19 cellular contexts compared by ENCODE assay signal in the genomic region with DNA sequence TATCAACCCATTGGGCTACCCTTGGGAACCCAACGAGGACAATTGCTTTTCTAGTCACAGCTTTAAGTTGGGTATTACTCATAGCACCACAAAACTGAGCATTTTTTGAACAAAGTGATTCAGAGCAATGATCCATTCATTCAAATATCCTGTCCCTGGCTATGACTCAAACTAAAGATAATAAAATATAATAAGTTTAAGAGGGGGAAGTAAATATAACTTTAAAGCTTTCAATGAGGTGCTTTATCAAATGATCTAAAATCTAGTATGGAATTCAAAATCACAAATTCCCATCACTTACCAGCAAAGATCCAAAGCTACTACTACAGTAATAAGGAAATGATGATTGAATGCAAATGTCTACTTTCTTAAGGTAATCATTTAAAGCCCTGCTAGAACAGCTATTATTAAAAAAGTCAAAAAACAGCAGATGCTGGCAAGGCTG. TPM values are rescaled to one million over a fixed set of nuclear protein-coding genes. Genes with fewer than 3 reads are reported as not detected.
DNase-seq lines count a peak whose midpoint lies in the region; ATAC-seq and TF ChIP-seq lines count a peak whose summit lies in the region.
"Had no signal": no experiment of that assay in that cellular context is flagged by ENCODE, and none has a peak within 500 bp of the region (broad histone marks: within the 10 kb centered on the region; RNA-seq: fewer than 3 reads in every experiment).

No MANE protein-coding gene starts in this region.

- H3K9me3 Mint-ChIP-seq in activated naive CD8-positive, alpha-beta T cell treated with anti-CD3 and anti-CD28 coated beads for 36 hours: no peaks in the 10 kb centered on the region
- H3K9me3 Mint-ChIP-seq in activated naive CD8-positive, alpha-beta T cell treated with anti-CD3 and anti-CD28 coated beads, Interleukin-2, amount 50 U/mL, for 24 hours: no peaks in the 10 kb centered on the region
- H3K9me3 Mint-ChIP-seq: stimulated activated effector memory CD8-positive, alpha-beta T cell treated with anti-CD3 and anti-CD28 coated beads, Interleukin-12 subunit alpha, Interleukin-12 subunit beta, amount 100 ng/mL, for 72 hours had no signal

- H3F3A ChIP-seq in SK-N-SH (replicated peaks; ENCODE audit: insufficient read depth): peaks cover 31% of the 10 kb centered on the region

- H3K9me3 ChIP-seq in SK-N-SH: peaks cover 4% of the 10 kb centered on the region; the same call in 1 of the 2 replicates
- H3K9me3 ChIP-seq: tibial nerve had no signal

- no peaks in the 10 kb centered on the region for H3K27me3 ChIP-seq in SK-N-SH (ENCODE audit: insufficient read depth)
- H3K27me3 ChIP-seq: tibial nerve had no signal

- H4K20me1 ChIP-seq in SK-N-SH (ENCODE audit: insufficient read depth): no peaks in the 10 kb centered on the region; the same call in 1 of the 2 replicates

- no peak overlapping the region for H2AFZ ChIP-seq in SK-N-SH (ENCODE audit: low read depth)
- H2AFZ ChIP-seq: parathyroid adenoma had no signal

- TF ChIP-seq EP300 in SK-N-SH (IDR thresholded peaks at IDR 0.05; ENCODE audit: borderline replicate concordance in 1 of 2, low read depth in 1 of 2, low read length in 1 of 2): peak in 1 of 2 experiments; percentile 87; a peak in 2 of 4 replicates

- H3K27ac Mint-ChIP-seq in activated naive CD8-positive, alpha-beta T cell treated with anti-CD3 and anti-CD28 coated beads for 36 hours: peak overlapping the region; percentile 20
- H3K27ac Mint-ChIP-seq in activated naive CD8-positive, alpha-beta T cell treated with anti-CD3 and anti-CD28 coated beads, Interleukin-2, amount 50 U/mL, for 24 hours: no peak overlapping the region
- H3K27ac Mint-ChIP-seq: stimulated activated effector memory CD8-positive, alpha-beta T cell treated with anti-CD3 and anti-CD28 coated beads, Interleukin-12 subunit alpha, Interleukin-12 subunit beta, amount 100 ng/mL, for 72 hours had no signal

- no peak for TF ChIP-seq RAD21 in SK-N-SH (IDR thresholded peaks at IDR 0.05; ENCODE audit: low read length)

- no peak for TF ChIP-seq POLR2A in GM18505 (IDR thresholded peaks at IDR 0.05; ENCODE audit: borderline replicate concordance, extremely low read depth, insufficient read depth, insufficient read length)

- ATAC-seq in activated naive CD8-positive, alpha-beta T cell treated with anti-CD3 and anti-CD28 coated beads, Interleukin-2, amount 50 U/mL, for 24 hours: no peak
- ATAC-seq in GM19452 (IDR thresholded peaks at IDR 0.05; ENCODE audit: unreplicated experiment): no peak
- no peak for ATAC-seq in GM18505 (IDR thresholded peaks at IDR 0.05; ENCODE audit: unreplicated experiment)
- ATAC-seq: left ventricle myocardium superior; stimulated activated effector memory CD8-positive, alpha-beta T cell treated with anti-CD3 and anti-CD28 coated beads, Interleukin-12 subunit alpha, Interleukin-12 subunit beta, amount 100 ng/mL, for 72 hours had no signal

- WGBS in SK-N-SH (ENCODE audit: low lambda C conversion rate): 4% methylated on average over 1 of the region's 1 CpG

- peak overlapping the region in 1 of 2 experiments; percentile 96; a peak in 2 of 4 replicates for H3K27ac ChIP-seq in SK-N-SH (ENCODE audit: low read depth in 2 of 2, low read length in 1 of 2)
- H3K27ac ChIP-seq: parathyroid adenoma, tibial nerve had no signal

- peaks cover 6% of the 10 kb centered on the region for H3K4me1 Mint-ChIP-seq in activated naive CD8-positive, alpha-beta T cell treated with anti-CD3 and anti-CD28 coated beads for 36 hours
- peaks cover 3% of the 10 kb centered on the region for H3K4me1 Mint-ChIP-seq in activated naive CD8-positive, alpha-beta T cell treated with anti-CD3 and anti-CD28 coated beads, Interleukin-2, amount 50 U/mL, for 24 hours
- H3K4me1 Mint-ChIP-seq: stimulated activated effector memory CD8-positive, alpha-beta T cell treated with anti-CD3 and anti-CD28 coated beads, Interleukin-12 subunit alpha, Interleukin-12 subunit beta, amount 100 ng/mL, for 72 hours had no signal

- peak overlapping the region; percentile 46; the same call in 1 of the 2 replicates for H3K4me2 ChIP-seq in SK-N-SH

- peaks cover 3 to 15% of the 10 kb centered on the region in 2 experiments for H3K36me3 ChIP-seq in SK-N-SH (replicated peaks in 1 of 2; ENCODE audit: control insufficient read depth in 1 of 2, insufficient read depth in 2 of 2, low read length in 1 of 2)

- no peak overlapping the region for H3K4me3 ChIP-seq in SK-N-SH (ENCODE audit: low read depth in 2 of 2, low read length in 1 of 2)
- no peak overlapping the region for H3K4me3 ChIP-seq in fibroblast of mammary gland (ENCODE audit: control insufficient read depth, low read depth, low read length)
- H3K4me3 ChIP-seq: tibial nerve had no signal

- no peaks in the 10 kb centered on the region for H3K27me3 Mint-ChIP-seq in activated naive CD8-positive, alpha-beta T cell treated with anti-CD3 and anti-CD28 coated beads for 36 hours
- no peaks in the 10 kb centered on the region for H3K27me3 Mint-ChIP-seq in activated naive CD8-positive, alpha-beta T cell treated with anti-CD3 and anti-CD28 coated beads, Interleukin-2, amount 50 U/mL, for 24 hours

- no peaks in the 10 kb centered on the region for H3K9me2 ChIP-seq in SK-N-SH

- POLR2A ChIA-PET in SK-N-SH (lab: Yijun Ruan, JAX): no interaction called here

- H3K4me3 Mint-ChIP-seq in activated naive CD8-positive, alpha-beta T cell treated with anti-CD3 and anti-CD28 coated beads for 36 hours: no peak overlapping the region
- no peak overlapping the region for H3K4me3 Mint-ChIP-seq in activated naive CD8-positive, alpha-beta T cell treated with anti-CD3 and anti-CD28 coated beads, Interleukin-2, amount 50 U/mL, for 24 hours
- H3K4me3 Mint-ChIP-seq: stimulated activated effector memory CD8-positive, alpha-beta T cell treated with anti-CD3 and anti-CD28 coated beads, Interleukin-12 subunit alpha, Interleukin-12 subunit beta, amount 100 ng/mL, for 72 hours had no signal

- peaks cover 7% of the 10 kb centered on the region for H3K36me3 Mint-ChIP-seq in activated naive CD8-positive, alpha-beta T cell treated with anti-CD3 and anti-CD28 coated beads for 36 hours
- peaks cover 5% of the 10 kb centered on the region for H3K36me3 Mint-ChIP-seq in activated naive CD8-positive, alpha-beta T cell treated with anti-CD3 and anti-CD28 coated beads, Interleukin-2, amount 50 U/mL, for 24 hours (ENCODE audit: low read depth)

- H3K4me1 ChIP-seq in SK-N-SH (ENCODE audit: control insufficient read depth in 1 of 2, insufficient read depth in 2 of 2, low read depth in 1 of 2, low read length in 1 of 2): peaks cover 4% of the 10 kb centered on the region in 2 experiments; a peak in 3 of 4 replicates
- H3K4me1 ChIP-seq: tibial nerve had no signal

- DNase-seq in activated naive CD8-positive, alpha-beta T cell treated with anti-CD3 and anti-CD28 coated beads for 36 hours: no peak
- no peak for DNase-seq in activated naive CD8-positive, alpha-beta T cell treated with anti-CD3 and anti-CD28 coated beads, Interleukin-2, amount 50 U/mL, for 24 hours
- DNase-seq in SK-N-SH (no peak), fibroblast of mammary gland (ENCODE audit: low read depth) (peak; percentile 76), C1 segment of cervical spinal cord (lab: John Stamatoyannopoulos, UW) (no peak)
- no peak for DNase-seq in stimulated activated CD8-positive, alpha-beta memory T cell treated with anti-CD3 and anti-CD28 coated beads, Interleukin-4, amount 100 ng/mL, for 48 hours
- DNase-seq: 8988T; activated effector memory CD4-positive, alpha-beta T cell treated with Interleukin-2 at 50 U/mL for 16 hours; left ventricle myocardium superior; NCI-H1694 treated with DMSO at 0.1 percent for 48 hours; NCI-H524 treated with DMSO at 0.1 percent for 48 hours; small intestine had no signal

- no peaks in the 10 kb centered on the region for H3K79me2 ChIP-seq in SK-N-SH (ENCODE audit: insufficient read depth)
- H3K79me2 ChIP-seq: parathyroid adenoma had no signal

- peak overlapping the region; percentile 46; the same call in 1 of the 2 replicates for H3K9ac ChIP-seq in SK-N-SH
- H3K9ac ChIP-seq: parathyroid adenoma had no signal

- CTCF ChIA-PET in SK-N-SH (lab: Yijun Ruan, JAX): no interaction called here

- TF ChIP-seq CTCF in SK-N-SH (IDR thresholded peaks at IDR 0.05): no peak
- TF ChIP-seq CTCF in fibroblast of mammary gland (conservative IDR thresholded peaks at IDR 0.05; ENCODE audit: control insufficient read depth, insufficient read depth, low read depth, low read length): no peak

TF ChIP-seq in SK-N-SH, 30 proteins besides CTCF, POLR2A, EP300 and RAD21 (continues in another document):
- peak; percentile 75 for TF ChIP-seq TEAD4 (IDR thresholded peaks at IDR 0.05; ENCODE audit: borderline replicate concordance, insufficient read depth)
- peak; percentile 87; the same call in 1 of the 2 replicates for TF ChIP-seq FOXM1 (IDR thresholded peaks at IDR 0.05; ENCODE audit: low read depth)
- 0 out of 2 replicates have a peak, but pooled peaks have one; percentile 29 for TF ChIP-seq RXRA (IDR thresholded peaks at IDR 0.05; ENCODE audit: borderline replicate concordance, low read depth)
- no peak for TF ChIP-seq EZH2phosphoT487 (IDR thresholded peaks at IDR 0.05; ENCODE audit: borderline replicate concordance, low read depth)
- TF ChIP-seq FOXJ3 (CRISPR knock-in tag; IDR thresholded peaks at IDR 0.05): no peak
- TF ChIP-seq NFIC (IDR thresholded peaks at IDR 0.05; ENCODE audit: borderline replicate concordance): peak; percentile 38
- TF ChIP-seq MEF2A (IDR thresholded peaks at IDR 0.05; ENCODE audit: borderline replicate concordance, low read depth): 0 out of 2 replicates have a peak, but pooled peaks have one; percentile 28
- TF ChIP-seq, protein P1, sequence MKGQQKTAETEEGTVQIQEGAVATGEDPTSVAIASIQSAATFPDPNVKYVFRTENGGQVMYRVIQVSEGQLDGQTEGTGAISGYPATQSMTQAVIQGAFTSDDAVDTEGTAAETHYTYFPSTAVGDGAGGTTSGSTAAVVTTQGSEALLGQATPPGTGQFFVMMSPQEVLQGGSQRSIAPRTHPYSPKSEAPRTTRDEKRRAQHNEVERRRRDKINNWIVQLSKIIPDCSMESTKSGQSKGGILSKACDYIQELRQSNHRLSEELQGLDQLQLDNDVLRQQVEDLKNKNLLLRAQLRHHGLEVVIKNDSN (IDR thresholded peaks at IDR 0.05; ENCODE audit: borderline replicate concordance, low read depth): no peak
- peak; percentile 87 for TF ChIP-seq TCF12 (IDR thresholded peaks at IDR 0.05)
- TF ChIP-seq, protein P2, sequence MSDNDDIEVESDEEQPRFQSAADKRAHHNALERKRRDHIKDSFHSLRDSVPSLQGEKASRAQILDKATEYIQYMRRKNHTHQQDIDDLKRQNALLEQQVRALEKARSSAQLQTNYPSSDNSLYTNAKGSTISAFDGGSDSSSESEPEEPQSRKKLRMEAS (IDR thresholded peaks at IDR 0.05; ENCODE audit: low read depth): 0 out of 2 replicates have a peak, but pooled peaks have one; percentile 22
- TF ChIP-seq FOSL2 (IDR thresholded peaks at IDR 0.05; ENCODE audit: borderline replicate concordance, low read depth): peak; percentile 94

RNA-seq across cellular contexts. Expression of a gene that starts 39.8 kb away (rescaled TPM):
- not detected for total RNA-seq in activated naive CD8-positive, alpha-beta T cell treated with anti-CD3 and anti-CD28 coated beads for 36 hours
- polyA plus RNA-seq in SK-N-SH (2012; rRNA removed): not detected in 2 replicates
- polyA plus RNA-seq in SK-N-SH (2012; cell fraction: cytosol; rRNA removed): not detected in 2 replicates
- not detected in 2 replicates for polyA plus RNA-seq in SK-N-SH (2012; cell fraction: nucleus; rRNA removed)
- total RNA-seq: left ventricle myocardium superior, myocyte, OCI-LY7, tibial nerve had no signal
